Comparison of ENCODE assay signal across 1 cellular context in genomic region chr11:112017538-112017937, GRCh38.
TF ChIP-seq lines count a peak whose summit lies in the region.

No MANE protein-coding gene starts in this region.

TF ChIP-seq in HepG2, 621 proteins besides CTCF, POLR2A, EP300 and RAD21 (continued from another document and continues in another):
- TF ChIP-seq ZNF142 (CRISPR knock-in tag; IDR thresholded peaks at IDR 0.05) (no peak), ZBTB3 (CRISPR knock-in tag; IDR thresholded peaks at IDR 0.05; ENCODE audit: borderline replicate concordance, low read depth) (peak; percentile 100), SIX1 (CRISPR knock-in tag; IDR thresholded peaks at IDR 0.05; ENCODE audit: borderline replicate concordance) (peak; percentile 87), ZNF609 (CRISPR knock-in tag; IDR thresholded peaks at IDR 0.05; ENCODE audit: borderline replicate concordance) (peak; percentile 86; the same call in 1 of the 2 replicates), ZNF335 (CRISPR knock-in tag; IDR thresholded peaks at IDR 0.05) (no peak), NR2F2 (IDR thresholded peaks at IDR 0.05; ENCODE audit: borderline replicate concordance, low read depth) (peak; percentile 83), HMGXB3 (CRISPR knock-in tag; IDR thresholded peaks at IDR 0.05; ENCODE audit: borderline replicate concordance) (no peak), MTF1 (CRISPR knock-in tag; IDR thresholded peaks at IDR 0.05) (no peak), HNF4A (CRISPR knock-in tag; IDR thresholded peaks at IDR 0.05) (peak; percentile 69), SAP130 (CRISPR knock-in tag; IDR thresholded peaks at IDR 0.05; ENCODE audit: low read depth) (0 out of 2 replicates have a peak, but pooled peaks have one; percentile 14), ZBTB20 (CRISPR knock-in tag; IDR thresholded peaks at IDR 0.05; ENCODE audit: borderline replicate concordance, low read depth) (peak; percentile 62; the same call in 1 of the 2 replicates), ZNF841 (CRISPR knock-in tag; IDR thresholded peaks at IDR 0.05; ENCODE audit: borderline replicate concordance) (no peak), ZNF256 (CRISPR knock-in tag; conservative IDR thresholded peaks at IDR 0.05) (no peak), CAMTA2 (CRISPR knock-in tag; IDR thresholded peaks at IDR 0.05; ENCODE audit: borderline replicate concordance) (no peak), REST (IDR thresholded peaks at IDR 0.05; ENCODE audit: borderline replicate concordance in 1 of 2, low read depth in 1 of 2, low read length in 2 of 2) (peak in 1 of 2 experiments; percentile 20; a peak in 1 of 4 replicates), MAX (IDR thresholded peaks at IDR 0.05) (0 out of 2 replicates have a peak, but pooled peaks have one; percentile 19), TSC22D2 (CRISPR knock-in tag; IDR thresholded peaks at IDR 0.05; ENCODE audit: borderline replicate concordance) (no peak), SRF (IDR thresholded peaks at IDR 0.05; ENCODE audit: low read depth, low read length) (no peak), TBX2 (CRISPR knock-in tag; IDR thresholded peaks at IDR 0.05; ENCODE audit: borderline replicate concordance) (peak; percentile 55; the same call in 1 of the 2 replicates), GZF1 (CRISPR knock-in tag; IDR thresholded peaks at IDR 0.05) (no peak), ZMYM3 (CRISPR knock-in tag; IDR thresholded peaks at IDR 0.05) (peak; percentile 27; the same call in 1 of the 2 replicates), DR1 (CRISPR knock-in tag; IDR thresholded peaks at IDR 0.05) (no peak), MED1 (CRISPR knock-in tag; IDR thresholded peaks at IDR 0.05) (peak; percentile 62), HDAC2 (CRISPR knock-in tag; IDR thresholded peaks at IDR 0.05) (peak; percentile 77), FOXK1 (CRISPR knock-in tag; IDR thresholded peaks at IDR 0.05; ENCODE audit: borderline replicate concordance, low read depth) (peak; percentile 35; the same call in 1 of the 2 replicates), HNRNPL (IDR thresholded peaks at IDR 0.05; ENCODE audit: low read depth, low read length) (no peak), KAT8 (CRISPR knock-in tag; IDR thresholded peaks at IDR 0.05) (peak; percentile 35; the same call in 1 of the 2 replicates), ZNF496 (CRISPR knock-in tag; IDR thresholded peaks at IDR 0.05; ENCODE audit: insufficient replicate concordance) (no peak), TOPORS (CRISPR knock-in tag; IDR thresholded peaks at IDR 0.05) (peak; percentile 41; the same call in 1 of the 2 replicates), ZSCAN20 (CRISPR knock-in tag; IDR thresholded peaks at IDR 0.05; ENCODE audit: borderline replicate concordance) (no peak), ZZZ3 (CRISPR knock-in tag; IDR thresholded peaks at IDR 0.05; ENCODE audit: borderline replicate concordance) (no peak), ETV5 (CRISPR knock-in tag; IDR thresholded peaks at IDR 0.05; ENCODE audit: borderline replicate concordance) (peak; percentile 67; the same call in 1 of the 2 replicates), RFX3 (CRISPR knock-in tag; IDR thresholded peaks at IDR 0.05) (no peak), ZSCAN31 (CRISPR knock-in tag; IDR thresholded peaks at IDR 0.05; ENCODE audit: low read depth) (no peak), ZBTB37 (CRISPR knock-in tag; IDR thresholded peaks at IDR 0.05) (peak; percentile 76; the same call in 1 of the 2 replicates)
